Comparison of ENCODE assay signal across 8 cellular contexts in the genomic region with DNA sequence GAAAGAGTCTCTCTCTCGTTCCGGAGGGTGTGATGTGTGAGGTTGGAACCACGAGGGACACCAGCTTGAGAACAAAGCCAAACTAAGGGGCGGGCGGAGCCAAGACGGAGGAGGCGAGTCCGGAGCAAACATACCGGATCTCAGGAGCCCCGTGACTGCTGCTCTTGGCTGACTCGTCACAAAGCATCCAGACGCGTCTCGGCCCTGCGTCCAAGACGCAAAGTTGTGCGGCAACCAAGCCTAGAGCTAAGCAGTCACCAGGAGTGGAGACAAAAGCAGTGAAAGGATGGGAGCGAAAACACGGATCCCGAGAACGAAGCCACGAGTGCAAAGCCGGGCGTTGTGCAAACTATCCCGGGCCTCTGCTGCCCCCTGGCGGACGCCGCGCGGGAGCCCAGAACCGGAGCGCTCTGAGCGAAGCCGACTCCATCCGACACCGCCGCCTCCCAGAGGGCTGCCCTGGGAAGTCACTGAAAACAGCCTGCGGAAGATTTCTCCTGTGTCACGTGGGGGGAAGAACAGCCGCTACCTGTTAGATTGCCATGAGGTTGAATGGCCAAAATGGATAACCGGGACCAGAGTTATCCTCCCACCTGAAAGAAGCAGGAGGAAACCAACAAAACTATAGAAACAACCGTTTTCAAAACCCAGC. TPM values are rescaled to one million over a fixed set of nuclear protein-coding genes. Genes with fewer than 3 reads are reported as not detected.
DNase-seq lines count a peak whose midpoint lies in the region; ATAC-seq and TF ChIP-seq lines count a peak whose summit lies in the region.

No MANE protein-coding gene starts in this region.

- H3K4me2 ChIP-seq in Loucy (ENCODE audit: low read depth, low read length, poor library complexity, severe bottlenecking) (peak overlapping the region; percentile 56), SK-N-SH (peak overlapping the region; percentile 87), osteoblast (ENCODE audit: insufficient read depth, low read length) (peak overlapping the region; percentile 78)

- TF ChIP-seq RAD21 in SK-N-SH (IDR thresholded peaks at IDR 0.05; ENCODE audit: low read length) = peak; percentile 73

- peak overlapping the region; percentile 50 for H3K4me3 ChIP-seq in H7 (ENCODE audit: insufficient read depth, low read depth, low read length)
- peak overlapping the region; percentile 42 for H3K4me3 ChIP-seq in Loucy (ENCODE audit: low read length, poor library complexity, severe bottlenecking)
- peak overlapping the region; percentile 53 to 65 for H3K4me3 ChIP-seq in SK-N-SH (ENCODE audit: low read depth in 2 of 2, low read length in 1 of 2)
- H3K4me3 ChIP-seq in osteoblast (ENCODE audit: insufficient read depth, low read length) = peak overlapping the region; percentile 72
- peak overlapping the region; percentile 49 to 62 for H3K4me3 ChIP-seq in testis

- H3K9me3 ChIP-seq in Loucy (ENCODE audit: insufficient read depth, low read depth, low read length) (no peaks in the 10 kb centered on the region), SK-N-SH (no peaks in the 10 kb centered on the region), osteoblast (ENCODE audit: low read depth, low read length) (no peaks in the 10 kb centered on the region), testis (no peaks in the 10 kb centered on the region)

- H4K20me1 ChIP-seq in Loucy (ENCODE audit: insufficient read depth, low read length, poor library complexity, severe bottlenecking) (no peaks in the 10 kb centered on the region), SK-N-SH (ENCODE audit: insufficient read depth) (no peaks in the 10 kb centered on the region), osteoblast (ENCODE audit: insufficient read depth, low read length) (no peaks in the 10 kb centered on the region)

- H3K4me3 Mint-ChIP-seq in glutamatergic neuron (ENCODE audit: unreplicated experiment) = peak overlapping the region; percentile 94

- H3K9me3 Mint-ChIP-seq in activated naive CD4-positive, alpha-beta T cell treated with anti-CD3 and anti-CD28 coated beads, Interleukin-2, amount 50 U/mL, for 72 hours = no peaks in the 10 kb centered on the region
- H3K9me3 Mint-ChIP-seq in glutamatergic neuron (ENCODE audit: unreplicated experiment) = peaks cover 11% of the 10 kb centered on the region

- peak; percentile 88 to 89 for ATAC-seq in activated naive CD4-positive, alpha-beta T cell treated with anti-CD3 and anti-CD28 coated beads, Interleukin-2, amount 50 U/mL, for 72 hours

- H3K9ac ChIP-seq in Loucy (ENCODE audit: low read depth, low read length, poor library complexity, severe bottlenecking) (no peak overlapping the region), SK-N-SH (peak overlapping the region; percentile 52; the same call in 1 of the 2 replicates)

- H2AFZ ChIP-seq in Loucy (ENCODE audit: low read length) (peak overlapping the region; percentile 75), SK-N-SH (ENCODE audit: low read depth) (peak overlapping the region; percentile 84), osteoblast (ENCODE audit: low read length) (peak overlapping the region; percentile 87)

- peaks cover 16% of the 10 kb centered on the region for H3K4me1 Mint-ChIP-seq in glutamatergic neuron (ENCODE audit: low read depth, unreplicated experiment)

- CTCF ChIA-PET in SK-N-SH (lab: Yijun Ruan, JAX) = interaction anchor here (0.6 to 3.4 kb wide), 19 partner anchors 10 to 1197 kb away, joined by 3 to 32 read pairs (median 3); no protein-coding TSS in a partner anchor

- H3K36me3 ChIP-seq in H7 (replicated peaks; ENCODE audit: control insufficient read depth, insufficient read depth, low read length) (no peaks in the 10 kb centered on the region), Loucy (ENCODE audit: insufficient read depth, low read length) (no peaks in the 10 kb centered on the region), SK-N-SH (replicated peaks in 1 of 2; ENCODE audit: control insufficient read depth in 1 of 2, insufficient read depth in 2 of 2, low read length in 1 of 2) (no peaks in the 10 kb centered on the region), osteoblast (ENCODE audit: insufficient read depth, low read length) (no peaks in the 10 kb centered on the region), testis (ENCODE audit: low read depth, missing control alignments) (no peaks in the 10 kb centered on the region)

- no peaks in the 10 kb centered on the region for H3K9me2 ChIP-seq in Loucy (replicated peaks; ENCODE audit: low read depth, low read length)
- H3K9me2 ChIP-seq in SK-N-SH = no peaks in the 10 kb centered on the region

- peaks cover 0 to 8% of the 10 kb centered on the region in 2 donors for H3K36me3 Mint-ChIP-seq in activated naive CD4-positive, alpha-beta T cell treated with anti-CD3 and anti-CD28 coated beads, Interleukin-2, amount 50 U/mL, for 72 hours
- no peaks in the 10 kb centered on the region for H3K36me3 Mint-ChIP-seq in glutamatergic neuron (ENCODE audit: unreplicated experiment)

- TF ChIP-seq CTCF in Loucy (conservative IDR thresholded peaks at IDR 0.05; ENCODE audit: low read length) (peak; percentile 90), SK-N-SH (IDR thresholded peaks at IDR 0.05) (peak; percentile 95), glutamatergic neuron (IDR thresholded peaks at IDR 0.05; ENCODE audit: partially characterized antibody, unreplicated experiment) (peak; percentile 97), osteoblast (IDR thresholded peaks at IDR 0.05; ENCODE audit: extremely low read depth, low read depth, low read length) (peak; percentile 96), testis (IDR thresholded peaks at IDR 0.05) (peak; percentile 97)

- no peak for TF ChIP-seq EP300 in SK-N-SH (IDR thresholded peaks at IDR 0.05; ENCODE audit: borderline replicate concordance in 1 of 2, low read depth in 1 of 2, low read length in 1 of 2)

- H3K4me1 ChIP-seq in Loucy (ENCODE audit: insufficient read depth, low read length, poor library complexity, severe bottlenecking) = peaks cover 4% of the 10 kb centered on the region
- peaks cover 12 to 19% of the 10 kb centered on the region in 2 experiments; a peak in 3 of 4 replicates for H3K4me1 ChIP-seq in SK-N-SH (ENCODE audit: control insufficient read depth in 1 of 2, insufficient read depth in 2 of 2, low read depth in 1 of 2, low read length in 1 of 2)
- H3K4me1 ChIP-seq in osteoblast (ENCODE audit: insufficient read depth, low read length) = peaks cover 30% of the 10 kb centered on the region
- peaks cover 3% of the 10 kb centered on the region for H3K4me1 ChIP-seq in testis

- under 1% methylated on average over 21 of the region's 42 CpGs for WGBS in SK-N-SH (ENCODE audit: low lambda C conversion rate)
- WGBS in testis, 2 donors = 0 to 1% methylated on average over 16 to 41 of the region's 42 CpGs

- H3F3A ChIP-seq in Loucy (ENCODE audit: low read depth) = no peaks in the 10 kb centered on the region
- H3F3A ChIP-seq in SK-N-SH (replicated peaks; ENCODE audit: insufficient read depth) = peaks cover 3% of the 10 kb centered on the region

- H3K79me2 ChIP-seq in Loucy (ENCODE audit: insufficient read depth, low read length) (no peaks in the 10 kb centered on the region), SK-N-SH (ENCODE audit: insufficient read depth) (no peaks in the 10 kb centered on the region), osteoblast (ENCODE audit: insufficient read depth, low read length) (no peaks in the 10 kb centered on the region)

- DNase-seq in EL (peak; percentile 85), H7 (peak; percentile 93), SK-N-SH (peak; percentile 91), glutamatergic neuron (peak; percentile 99), osteoblast (ENCODE audit: insufficient read length, low spot score, missing footprints) (peak; percentile 96), testis (peak; percentile 96)
- DNase-seq in activated naive CD4-positive, alpha-beta T cell treated with anti-CD3 and anti-CD28 coated beads, Interleukin-2, amount 50 U/mL, for 72 hours (ENCODE audit: low spot score in 2 of 2) = peak; percentile 78 to 93

- H3K27ac ChIP-seq in SK-N-SH (ENCODE audit: low read depth in 2 of 2, low read length in 1 of 2) (peak overlapping the region in 1 of 2 experiments; percentile 34; a peak in 2 of 4 replicates), osteoblast (ENCODE audit: low read depth, low read length) (peak overlapping the region; percentile 75), testis (peak overlapping the region; percentile 63 to 80)

- intact Hi-C loops in testis (cut with DNase I; ENCODE audit: low total_unique reads) = no loop called here

- H3K27me3 ChIP-seq in H7 (ENCODE audit: control insufficient read depth, insufficient read depth, low read length) (peaks cover 19% of the 10 kb centered on the region), Loucy (ENCODE audit: insufficient read depth, low read length, poor library complexity, severe bottlenecking) (no peaks in the 10 kb centered on the region), SK-N-SH (ENCODE audit: insufficient read depth) (peaks cover 21% of the 10 kb centered on the region; the same call in 1 of the 2 replicates), osteoblast (ENCODE audit: insufficient read depth, low read length) (peaks cover 5% of the 10 kb centered on the region), testis (no peaks in the 10 kb centered on the region)

- POLR2A ChIA-PET in SK-N-SH (lab: Yijun Ruan, JAX) = no interaction called here

- H3K27me3 Mint-ChIP-seq in glutamatergic neuron (ENCODE audit: unreplicated experiment) = peaks cover 10% of the 10 kb centered on the region

- H3K27ac Mint-ChIP-seq in activated naive CD4-positive, alpha-beta T cell treated with anti-CD3 and anti-CD28 coated beads, Interleukin-2, amount 50 U/mL, for 72 hours = peak overlapping the region in 1 of 2 donors; percentile 47
- peak overlapping the region; percentile 98 for H3K27ac Mint-ChIP-seq in glutamatergic neuron (ENCODE audit: unreplicated experiment)

- no peak for TF ChIP-seq POLR2A in testis (IDR thresholded peaks at IDR 0.05)

TF ChIP-seq in SK-N-SH, 30 proteins besides CTCF, POLR2A, EP300 and RAD21 (continues in another document):
- 0 out of 2 replicates have a peak, but pooled peaks have one; percentile 27 for TF ChIP-seq USF2 (IDR thresholded peaks at IDR 0.05; ENCODE audit: borderline replicate concordance, low read depth, low read length)

RNA-seq across cellular contexts. Expression of gene TMEM72, which starts 46.4 kb away (rescaled TPM):
- total RNA-seq in H7 (2014; rRNA removed; shearing (Covaris generic)) = not detected in 2 replicates
- not detected in 2 replicates for polyA plus RNA-seq in SK-N-SH (2012; rRNA removed)
- polyA plus RNA-seq in SK-N-SH (2012; cell fraction: cytosol; rRNA removed) = not detected in 2 replicates
- polyA plus RNA-seq in SK-N-SH (2012; cell fraction: nucleus; rRNA removed) = not detected in 2 replicates
- not detected for total RNA-seq in activated naive CD4-positive, alpha-beta T cell treated with anti-CD3 and anti-CD28 coated beads, Interleukin-2, amount 50 U/mL, for 72 hours
- not detected for total RNA-seq in glutamatergic neuron (ENCODE audit: unreplicated experiment)
- total RNA-seq in osteoblast = not detected in 2 replicates
- total RNA-seq in testis = 1 to 10 TPM; 1.5 to 8.7 TPM
- 3.0 TPM for polyA plus RNA-seq in testis (ENCODE audit: insufficient read depth, low read depth, low replicate concordance)
